16 cellular contexts compared by ENCODE assay signal in genomic region chr7:114789942-114790341, GRCh38.
A peak's percentile ranks its signal among the peaks of the same experiment; 100 is the strongest.
DNase-seq lines count a peak whose midpoint lies in the region; ATAC-seq, FAIRE-seq and TF ChIP-seq lines count a peak whose summit lies in the region.
"Had no signal": no experiment of that assay in that cellular context is flagged by ENCODE, and none has a peak within 500 bp of the region (broad histone marks: within the 10 kb centered on the region; RNA-seq: fewer than 3 reads in every experiment).

No MANE protein-coding gene starts in this region.

- H3K4me3 ChIP-seq in bronchial epithelial cell (ENCODE audit: low read depth, low read length): no peak overlapping the region
- H3K4me3 ChIP-seq: body of pancreas had no signal

- no peaks in the 10 kb centered on the region for H3K36me3 ChIP-seq in bronchial epithelial cell (ENCODE audit: control insufficient read depth, insufficient read depth, low read length)

- H3K27ac Mint-ChIP-seq in nephron progenitor cell: no peak overlapping the region
- H3K27ac Mint-ChIP-seq: stimulated activated memory B cell treated with anti-CD40 and anti-IgM and Interleukin-4, amounts not matched to agents 10 μg/mL and 1 μg/mL and 100 μg/mL, for 72 hours had no signal

- intact Hi-C loops in Right ventricle myocardium inferior (cut with DNase I): no loop called here

- DNase-seq in EH (ENCODE audit: low read depth) (peak; percentile 88), M059J (ENCODE audit: low read depth) (peak; percentile 58), bronchial epithelial cell (ENCODE audit: low read depth) (peak; percentile 79), myocyte (ENCODE audit: low read depth) (peak; percentile 44), Right ventricle myocardium inferior (ENCODE audit: missing footprints) (no peak), nephron progenitor cell (no peak), activated gamma-delta T cell (lab: John Stamatoyannopoulos, UW) (no peak)
- DNase-seq: activated CD4-positive, alpha-beta T cell treated with anti-CD3 and anti-CD28 coated beads, Interleukin-2, amount 50 U/mL, for 4 hours; body of pancreas; DMS79 treated with DMSO at 0.1 percent for 48 hours; erythroblast; left colon; NCI-H1092 treated with DMSO at 0.1 percent for 48 hours; NK-92 treated with Interleukin-12 subunit alpha and Interleukin-12 subunit beta, amount 100 ng/mL, for 24 hours had no signal

- ATAC-seq in Right ventricle myocardium inferior (no peak), HG02642 (IDR thresholded peaks at IDR 0.05; ENCODE audit: poor library complexity, unreplicated experiment) (no peak)
- ATAC-seq: body of pancreas; left colon; stimulated activated memory B cell treated with anti-CD40 and anti-IgM and Interleukin-4, amounts not matched to agents 10 μg/mL and 1 μg/mL and 100 μg/mL, for 72 hours had no signal

- H3K27me3 ChIP-seq in bronchial epithelial cell (ENCODE audit: control insufficient read depth, insufficient read depth, low read length): no peaks in the 10 kb centered on the region
- H3K27me3 ChIP-seq: body of pancreas had no signal

- H3K4me3 Mint-ChIP-seq in nephron progenitor cell: no peak overlapping the region
- H3K4me3 Mint-ChIP-seq: stimulated activated memory B cell treated with anti-CD40 and anti-IgM and Interleukin-4, amounts not matched to agents 10 μg/mL and 1 μg/mL and 100 μg/mL, for 72 hours had no signal

- H3K9me3 Mint-ChIP-seq in nephron progenitor cell: peaks cover 4% of the 10 kb centered on the region
- H3K9me3 Mint-ChIP-seq: stimulated activated memory B cell treated with anti-CD40 and anti-IgM and Interleukin-4, amounts not matched to agents 10 μg/mL and 1 μg/mL and 100 μg/mL, for 72 hours had no signal

- TF ChIP-seq CTCF in bronchial epithelial cell (IDR thresholded peaks at IDR 0.05; ENCODE audit: insufficient read depth, low read length, severe bottlenecking) (no peak), nephron progenitor cell (IDR thresholded peaks at IDR 0.05) (no peak)

- H3K4me1 Mint-ChIP-seq in nephron progenitor cell: peaks cover 8% of the 10 kb centered on the region
- H3K4me1 Mint-ChIP-seq: stimulated activated memory B cell treated with anti-CD40 and anti-IgM and Interleukin-4, amounts not matched to agents 10 μg/mL and 1 μg/mL and 100 μg/mL, for 72 hours had no signal

- no peaks in the 10 kb centered on the region for H3K36me3 Mint-ChIP-seq in nephron progenitor cell (ENCODE audit: low read depth)
- H3K36me3 Mint-ChIP-seq: stimulated activated memory B cell treated with anti-CD40 and anti-IgM and Interleukin-4, amounts not matched to agents 10 μg/mL and 1 μg/mL and 100 μg/mL, for 72 hours had no signal

- no peaks in the 10 kb centered on the region for H3K27me3 Mint-ChIP-seq in nephron progenitor cell (ENCODE audit: low read depth, poor library complexity)

- no peak for FAIRE-seq in bronchial epithelial cell (lab: Jason Lieb, UNC)

Comparison
In these comparisons a context has a peak if more than half of its experiments do, and no peak if none do; other contexts are left out.
1. DNase-seq: peak in EH (single experiment), M059J (single experiment), bronchial epithelial cell (single experiment) and myocyte (single experiment); none in Right ventricle myocardium inferior (single experiment), nephron progenitor cell (single experiment) and activated gamma-delta T cell (single experiment).